Comparison of ENCODE assay signal across 22 cellular contexts in the genomic region with DNA sequence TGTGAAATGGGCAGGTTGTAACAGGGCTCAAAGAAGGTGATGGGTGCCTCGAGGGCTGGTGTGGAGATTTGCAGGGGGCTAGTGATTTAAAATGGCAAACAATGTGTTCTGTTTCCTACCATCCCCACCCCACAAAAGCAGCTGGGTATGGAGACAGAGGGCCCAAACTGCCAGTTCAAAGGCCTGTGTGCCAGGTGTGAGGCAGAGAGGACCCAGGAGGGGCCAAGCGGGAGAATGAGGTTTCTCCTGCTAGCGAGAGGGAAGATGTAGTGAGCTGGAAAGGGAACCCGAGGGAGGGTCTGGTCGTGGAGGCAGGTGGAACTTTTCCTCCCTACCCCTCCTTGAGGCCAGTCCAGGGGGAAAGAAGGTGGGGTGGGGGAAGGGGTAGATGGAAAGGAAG. TPM values are rescaled to one million over a fixed set of nuclear protein-coding genes. Genes with fewer than 3 reads are reported as not detected.
DNase-seq lines count a peak whose midpoint lies in the region; ATAC-seq and TF ChIP-seq lines count a peak whose summit lies in the region.
"Had no signal": no experiment of that assay in that cellular context is flagged by ENCODE, and none has a peak within 500 bp of the region (broad histone marks: within the 10 kb centered on the region; RNA-seq: fewer than 3 reads in every experiment).

No MANE protein-coding gene starts in this region.

- no peak overlapping the region for H3K27ac ChIP-seq in CD8-positive, alpha-beta memory T cell (ENCODE audit: low read depth, low read length)
- H3K27ac ChIP-seq: ascending aorta, heart right ventricle, WERI-Rb-1 had no signal

- no peak overlapping the region for H3K4me3 Mint-ChIP-seq in activated CD4-positive, alpha-beta memory T cell treated with anti-CD3 and anti-CD28 coated beads for 36 hours
- H3K4me3 Mint-ChIP-seq in activated CD4-positive, alpha-beta memory T cell treated with anti-CD3 and anti-CD28 coated beads, Interleukin-2, amount 10 ng/mL, durations not matched to agents 7 days and 5 days, result no peak overlapping the region
- H3K4me3 Mint-ChIP-seq in CD8-positive, alpha-beta memory T cell, result peak overlapping the region in 3 of 7 donors; percentile 32 to 53 (median 52)
- peak overlapping the region; percentile 58 for H3K4me3 Mint-ChIP-seq in activated naive CD8-positive, alpha-beta T cell
- H3K4me3 Mint-ChIP-seq in Calu3 (ENCODE audit: low read depth, unreplicated experiment), result no peak overlapping the region
- H3K4me3 Mint-ChIP-seq: type B pancreatic cell had no signal

- H3K27ac Mint-ChIP-seq in activated CD4-positive, alpha-beta memory T cell treated with anti-CD3 and anti-CD28 coated beads for 36 hours, result peak overlapping the region; percentile 50
- H3K27ac Mint-ChIP-seq in activated CD4-positive, alpha-beta memory T cell treated with anti-CD3 and anti-CD28 coated beads, Interleukin-2, amount 10 ng/mL, durations not matched to agents 7 days and 5 days, result no peak overlapping the region
- peak overlapping the region in 6 of 8 donors; percentile 64 to 92 (median 78) for H3K27ac Mint-ChIP-seq in CD8-positive, alpha-beta memory T cell
- peak overlapping the region; percentile 90 for H3K27ac Mint-ChIP-seq in activated naive CD8-positive, alpha-beta T cell
- H3K27ac Mint-ChIP-seq in Calu3 (ENCODE audit: unreplicated experiment), result no peak overlapping the region
- H3K27ac Mint-ChIP-seq: type B pancreatic cell had no signal

- no peak for TF ChIP-seq CTCF in Calu3 (IDR thresholded peaks at IDR 0.05; ENCODE audit: unreplicated experiment)

- intact Hi-C loops in activated CD4-positive, alpha-beta memory T cell treated with anti-CD3 and anti-CD28 coated beads for 36 hours (cut with micrococcal nuclease), result loop anchor here (10.0 kb wide), 1 partner anchor 61 kb away; no protein-coding TSS in a partner anchor
- intact Hi-C loops in posterior vena cava (cut with DNase I), result no loop called here
- intact Hi-C loops in Calu3 (cut with micrococcal nuclease; ENCODE audit: unreplicated experiment), result no loop called here

- H3K27me3 Mint-ChIP-seq in activated CD4-positive, alpha-beta memory T cell treated with anti-CD3 and anti-CD28 coated beads for 36 hours, result no peaks in the 10 kb centered on the region
- H3K27me3 Mint-ChIP-seq in activated CD4-positive, alpha-beta memory T cell treated with anti-CD3 and anti-CD28 coated beads, Interleukin-2, amount 10 ng/mL, durations not matched to agents 7 days and 5 days, result no peaks in the 10 kb centered on the region
- H3K27me3 Mint-ChIP-seq in CD8-positive, alpha-beta memory T cell, result peaks cover 0 to 2% of the 10 kb centered on the region in 2 donors
- no peaks in the 10 kb centered on the region for H3K27me3 Mint-ChIP-seq in activated naive CD8-positive, alpha-beta T cell
- H3K27me3 Mint-ChIP-seq in Calu3 (ENCODE audit: unreplicated experiment), result peaks cover 51% of the 10 kb centered on the region

- POLR2A ChIA-PET in activated CD4-positive, alpha-beta memory T cell treated with anti-CD3 and anti-CD28 coated beads for 36 hours (lab: Charles Lee), result no interaction called here
- POLR2A ChIA-PET in activated CD4-positive, alpha-beta memory T cell treated with anti-CD3 and anti-CD28 coated beads, Interleukin-2, amount 10 ng/mL, durations not matched to agents 7 days and 5 days (lab: Charles Lee), result no interaction called here
- POLR2A ChIA-PET in CD8-positive, alpha-beta memory T cell (lab: Charles Lee), result no interaction called here

- H3K27me3 ChIP-seq in CD8-positive, alpha-beta memory T cell (ENCODE audit: insufficient read depth, low read length, poor library complexity, severe bottlenecking), result no peaks in the 10 kb centered on the region
- H3K27me3 ChIP-seq: ascending aorta had no signal

- ATAC-seq in HG02970 (IDR thresholded peaks at IDR 0.05; ENCODE audit: low FRiP score, unreplicated experiment), result no peak
- ATAC-seq: A549, heart right ventricle, left lobe of liver had no signal

- no peaks in the 10 kb centered on the region for H3K9me3 ChIP-seq in CD8-positive, alpha-beta memory T cell (ENCODE audit: low read length)
- H3K9me3 ChIP-seq: A549, ascending aorta, heart right ventricle had no signal

- peaks cover 75% of the 10 kb centered on the region for H3K4me1 Mint-ChIP-seq in activated CD4-positive, alpha-beta memory T cell treated with anti-CD3 and anti-CD28 coated beads for 36 hours (ENCODE audit: low read depth)
- peaks cover 45% of the 10 kb centered on the region for H3K4me1 Mint-ChIP-seq in activated CD4-positive, alpha-beta memory T cell treated with anti-CD3 and anti-CD28 coated beads, Interleukin-2, amount 10 ng/mL, durations not matched to agents 7 days and 5 days
- peaks cover 33 to 65% (median 63%) of the 10 kb centered on the region in 3 donors for H3K4me1 Mint-ChIP-seq in CD8-positive, alpha-beta memory T cell
- peaks cover 78% of the 10 kb centered on the region for H3K4me1 Mint-ChIP-seq in activated naive CD8-positive, alpha-beta T cell (ENCODE audit: low read depth)
- no peaks in the 10 kb centered on the region for H3K4me1 Mint-ChIP-seq in Calu3 (ENCODE audit: low read depth, unreplicated experiment)

- BruUV-seq in Calu3 (replicated peaks; lab: Mats Ljungman, UMichigan), result no TSS peak

- peaks cover 60% of the 10 kb centered on the region for H3K4me1 ChIP-seq in CD8-positive, alpha-beta memory T cell (ENCODE audit: insufficient read depth, low read length)
- H3K4me1 ChIP-seq: ascending aorta had no signal

- H3K36me3 ChIP-seq in CD8-positive, alpha-beta memory T cell (ENCODE audit: insufficient read depth, low read length), result no peaks in the 10 kb centered on the region
- H3K36me3 ChIP-seq: ascending aorta, heart right ventricle, WERI-Rb-1 had no signal

- no peaks in the 10 kb centered on the region for H3K36me3 Mint-ChIP-seq in activated CD4-positive, alpha-beta memory T cell treated with anti-CD3 and anti-CD28 coated beads for 36 hours
- no peaks in the 10 kb centered on the region for H3K36me3 Mint-ChIP-seq in activated CD4-positive, alpha-beta memory T cell treated with anti-CD3 and anti-CD28 coated beads, Interleukin-2, amount 10 ng/mL, durations not matched to agents 7 days and 5 days (ENCODE audit: low read depth)
- H3K36me3 Mint-ChIP-seq in CD8-positive, alpha-beta memory T cell, result no peaks in the 10 kb centered on the region
- no peaks in the 10 kb centered on the region for H3K36me3 Mint-ChIP-seq in activated naive CD8-positive, alpha-beta T cell
- H3K36me3 Mint-ChIP-seq in Calu3 (ENCODE audit: insufficient read depth, unreplicated experiment), result no peaks in the 10 kb centered on the region
- H3K36me3 Mint-ChIP-seq: IgD-negative memory B cell, type B pancreatic cell had no signal

- no peak for DNase-seq in activated CD4-positive, alpha-beta memory T cell treated with anti-CD3 and anti-CD28 coated beads for 36 hours
- DNase-seq in activated CD4-positive, alpha-beta memory T cell treated with anti-CD3 and anti-CD28 coated beads, Interleukin-2, amount 10 ng/mL, durations not matched to agents 7 days and 5 days, result no peak
- peak in 1 of 5 donors; percentile 36 for DNase-seq in CD8-positive, alpha-beta memory T cell
- DNase-seq in posterior vena cava (ENCODE audit: low spot score) (peak; percentile 16), Calu3 (no peak), islet precursor cell (no peak)
- DNase-seq: activated gamma-delta T cell treated with Interleukin-2 at 50 U/mL for 16 hours; DMS 273 treated with DMSO at 0.1 percent for 48 hours; HCEC 1CT; heart right ventricle; mesendoderm; NCI-H2171; NCI-H524; stimulated activated CD4-positive, alpha-beta T cell treated with anti-CD3 and anti-CD28 coated beads, Interleukin-12 subunit alpha, Interleukin-12 subunit beta, amount 100 ng/mL, for 4 hours; WERI-Rb-1 had no signal

- no peaks in the 10 kb centered on the region for H3K9me3 Mint-ChIP-seq in activated CD4-positive, alpha-beta memory T cell treated with anti-CD3 and anti-CD28 coated beads for 36 hours
- no peaks in the 10 kb centered on the region for H3K9me3 Mint-ChIP-seq in activated CD4-positive, alpha-beta memory T cell treated with anti-CD3 and anti-CD28 coated beads, Interleukin-2, amount 10 ng/mL, durations not matched to agents 7 days and 5 days
- H3K9me3 Mint-ChIP-seq in CD8-positive, alpha-beta memory T cell, result no peaks in the 10 kb centered on the region
- no peaks in the 10 kb centered on the region for H3K9me3 Mint-ChIP-seq in activated naive CD8-positive, alpha-beta T cell (ENCODE audit: low read depth)
- H3K9me3 Mint-ChIP-seq in Calu3 (ENCODE audit: low read depth, unreplicated experiment), result no peaks in the 10 kb centered on the region
- H3K9me3 Mint-ChIP-seq: IgD-negative memory B cell, type B pancreatic cell had no signal

- CTCF ChIA-PET in activated CD4-positive, alpha-beta memory T cell treated with anti-CD3 and anti-CD28 coated beads for 36 hours (lab: Charles Lee), result interaction anchor here (0.6 to 2.1 kb wide), 3 partner anchors 43 to 67 kb away, joined by 3 to 5 read pairs (median 4); a partner anchor contains a TSS
- CTCF ChIA-PET in activated CD4-positive, alpha-beta memory T cell treated with anti-CD3 and anti-CD28 coated beads, Interleukin-2, amount 10 ng/mL, durations not matched to agents 7 days and 5 days (lab: Charles Lee), result no interaction called here
- CTCF ChIA-PET in CD8-positive, alpha-beta memory T cell (lab: Charles Lee), result interaction anchor here (0.7 to 2.0 kb wide), 3 partner anchors 35 to 91 kb away, joined by 3 to 8 read pairs (median 3); no protein-coding TSS in a partner anchor
- CTCF ChIA-PET in Calu3 (lab: Charles Lee), result no interaction called here

- H3K4me3 ChIP-seq in CD8-positive, alpha-beta memory T cell (ENCODE audit: low read length), result no peak overlapping the region
- H3K4me3 ChIP-seq: A549, ascending aorta, heart right ventricle had no signal

RNA-seq across cellular contexts. Expression of a gene that starts 39.4 kb away (rescaled TPM):
- 100 to 1,000 TPM; 250 to 276 TPM for total RNA-seq in activated CD4-positive, alpha-beta memory T cell treated with anti-CD3 and anti-CD28 coated beads for 36 hours
- 100 to 1,000 TPM; 333 to 341 TPM for total RNA-seq in activated CD4-positive, alpha-beta memory T cell treated with anti-CD3 and anti-CD28 coated beads, Interleukin-2, amount 10 ng/mL, durations not matched to agents 7 days and 5 days
- 100 to 1,000 TPM; 195 to 203 TPM for total RNA-seq in CD8-positive, alpha-beta memory T cell
- 331 TPM for polyA plus RNA-seq in CD8-positive, alpha-beta memory T cell
- 10 to 100 TPM in 1 of 2 donors, 1 to 10 TPM in 1; 9.7 to 11.4 TPM for total RNA-seq in posterior vena cava
- total RNA-seq in Calu3 (2022), result 9.7 and 11.3 TPM in 2 replicates

RNA-seq across cellular contexts. Expression of a gene that starts 49.7 kb away (rescaled TPM):
- total RNA-seq in activated CD4-positive, alpha-beta memory T cell treated with anti-CD3 and anti-CD28 coated beads for 36 hours, result 10 to 100 TPM; 11.3 to 12.0 TPM
- 10 to 100 TPM; 20.6 to 24.7 TPM for total RNA-seq in activated CD4-positive, alpha-beta memory T cell treated with anti-CD3 and anti-CD28 coated beads, Interleukin-2, amount 10 ng/mL, durations not matched to agents 7 days and 5 days
- 10 to 100 TPM; 36.5 to 40.9 TPM for total RNA-seq in CD8-positive, alpha-beta memory T cell
- 33.2 TPM for polyA plus RNA-seq in CD8-positive, alpha-beta memory T cell
- 10 to 100 TPM; 22.4 to 24.9 TPM for total RNA-seq in posterior vena cava
- 44.8 and 50.0 TPM in 2 replicates for total RNA-seq in Calu3 (2022)

Comparison
In these comparisons a context has a peak if more than half of its experiments do, and no peak if none do; other contexts are left out.
1. H3K27ac Mint-ChIP-seq: peak in activated CD4-positive, alpha-beta memory T cell treated with anti-CD3 and anti-CD28 coated beads for 36 hours (single experiment), CD8-positive, alpha-beta memory T cell (6 of 8) and activated naive CD8-positive, alpha-beta T cell (single experiment); none in activated CD4-positive, alpha-beta memory T cell treated with anti-CD3 and anti-CD28 coated beads, Interleukin-2, amount 10 ng/mL, durations not matched to agents 7 days and 5 days (single experiment) and Calu3 (single experiment).
2. CTCF ChIA-PET loops: an anchor here in activated CD4-positive, alpha-beta memory T cell treated with anti-CD3 and anti-CD28 coated beads for 36 hours (0.6 to 2.1 kb wide) and CD8-positive, alpha-beta memory T cell (0.7 to 2.0 kb wide); none called in activated CD4-positive, alpha-beta memory T cell treated with anti-CD3 and anti-CD28 coated beads, Interleukin-2, amount 10 ng/mL, durations not matched to agents 7 days and 5 days and Calu3.
3. RNA of a gene that starts 39.4 kb away (total RNA-seq): 333 to 341 TPM in activated CD4-positive, alpha-beta memory T cell treated with anti-CD3 and anti-CD28 coated beads, Interleukin-2, amount 10 ng/mL, durations not matched to agents 7 days and 5 days, 250 to 276 TPM in activated CD4-positive, alpha-beta memory T cell treated with anti-CD3 and anti-CD28 coated beads for 36 hours and 195 to 203 TPM in CD8-positive, alpha-beta memory T cell; 9.7 to 11.4 TPM in posterior vena cava and 9.7 to 11.3 TPM in Calu3; every median in the first group is over 10 times any median in the second.